In the genomic region with DNA sequence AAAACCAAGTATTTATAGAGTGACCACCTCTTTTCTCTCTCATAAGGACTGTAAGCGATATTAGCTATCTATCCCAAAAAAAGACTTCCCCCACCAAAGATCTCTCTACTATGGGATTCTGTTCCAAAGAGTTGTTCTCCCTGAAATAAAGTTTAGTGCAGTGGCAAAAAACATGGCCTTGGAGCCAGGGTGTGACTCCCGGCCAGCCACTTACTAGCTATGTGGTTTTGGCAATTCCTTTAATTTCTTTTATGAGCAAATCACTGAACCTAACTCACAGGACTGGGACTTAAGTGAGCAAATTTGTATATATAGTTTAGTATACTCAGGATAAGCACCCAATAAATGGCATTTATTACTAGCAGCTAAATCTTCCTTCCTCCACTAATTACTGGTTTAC, we compare ENCODE assay signal across 16 cellular contexts. TPM values are rescaled to one million over a fixed set of nuclear protein-coding genes. Genes with fewer than 3 reads are reported as not detected.
DNase-seq lines count a peak whose midpoint lies in the region; ATAC-seq and TF ChIP-seq lines count a peak whose summit lies in the region.
"Had no signal": no experiment of that assay in that cellular context is flagged by ENCODE, and none has a peak within 500 bp of the region (broad histone marks: within the 10 kb centered on the region; RNA-seq: fewer than 3 reads in every experiment).

No MANE protein-coding gene starts in this region.

- no peak for TF ChIP-seq CTCF in GM20000 (IDR thresholded peaks at IDR 0.05; ENCODE audit: extremely low read depth, missing control alignments)

- DNase-seq in AG20443 (ENCODE audit: low spot score) (peak; percentile 13), CD1c-positive myeloid dendritic cell (ENCODE audit: extremely low spot score) (peak; percentile 0), M059J (ENCODE audit: low read depth) (peak; percentile 9), inferior parietal cortex (ENCODE audit: extremely low spot score) (peak; percentile 3), GM20000 (ENCODE audit: low spot score) (no peak), NCI-H2081 (lab: John Stamatoyannopoulos, UW) (no peak)
- DNase-seq: CD4-positive, CD25-positive, alpha-beta regulatory T cell; CD8-positive, alpha-beta memory T cell; COR-L47; DMS 273 treated with DMSO at 0.1 percent for 48 hours; DMS53; DND-41; H9; KBM-7 had no signal

- no peak for ATAC-seq in HG02642 (IDR thresholded peaks at IDR 0.05; ENCODE audit: poor library complexity, unreplicated experiment)
- ATAC-seq: HepG2 had no signal

RNA-seq across cellular contexts. Expression of a gene that starts 42.6 kb away (rescaled TPM):
- total RNA-seq in M059J (2014; rRNA removed; shearing (Covaris generic)) = 4.4 and 7.1 TPM in 2 replicates

Comparison
In these comparisons a context has a peak if more than half of its experiments do, and no peak if none do; other contexts are left out.
1. DNase-seq: peak in AG20443 (single experiment), CD1c-positive myeloid dendritic cell (single experiment), M059J (single experiment) and inferior parietal cortex (single experiment); none in GM20000 (single experiment) and NCI-H2081 (0 of 2).